ENCODE assay signal across 8 cellular contexts in the genomic region with DNA sequence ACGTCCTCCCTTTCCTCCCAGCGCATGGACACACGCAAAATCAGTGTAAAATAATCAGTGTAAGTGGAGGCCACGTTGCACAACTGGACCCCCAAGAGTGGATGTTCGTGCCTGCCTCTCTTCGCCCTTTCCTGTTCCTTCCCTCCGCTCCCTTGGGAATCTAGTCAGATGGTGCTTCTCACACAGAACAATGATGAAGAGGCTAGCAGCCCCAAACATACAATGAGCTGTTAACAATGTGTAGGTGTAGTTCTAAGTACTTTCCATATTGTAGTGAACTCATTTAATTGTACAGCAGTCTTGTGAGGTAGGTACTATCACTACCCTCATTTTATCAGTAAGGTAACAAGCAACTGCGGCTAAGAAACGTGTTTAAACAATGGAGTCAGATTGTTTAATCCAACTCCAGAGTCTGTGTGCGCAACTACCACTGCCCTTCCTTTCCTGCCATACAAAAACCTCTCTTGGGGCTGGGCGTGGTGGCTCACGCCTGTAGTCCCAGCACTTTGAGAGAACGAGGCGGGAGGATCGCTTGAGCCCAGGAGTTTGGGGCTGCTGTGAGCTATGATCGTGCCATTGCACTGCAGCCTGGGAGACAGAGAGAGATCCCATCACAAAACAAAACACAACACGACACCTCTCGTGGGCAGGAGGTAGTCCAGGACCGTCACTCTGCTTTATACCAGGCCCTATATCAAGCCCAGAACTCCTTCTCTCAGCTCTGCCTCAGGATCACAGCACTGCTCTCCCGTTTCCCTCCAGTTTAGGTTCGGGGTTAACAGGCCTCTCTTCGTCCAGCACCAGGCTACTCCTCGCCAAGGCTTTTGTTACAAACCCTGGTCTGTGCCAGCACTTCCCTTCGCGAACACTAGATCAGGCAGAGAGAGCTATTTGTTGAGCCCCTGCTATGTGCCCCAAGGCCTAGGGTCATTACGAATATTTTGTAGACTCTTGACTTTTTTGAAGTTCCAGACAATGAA. TPM values are rescaled to one million over a fixed set of nuclear protein-coding genes. Genes with fewer than 3 reads are reported as not detected.
DNase-seq lines count a peak whose midpoint lies in the region; ATAC-seq and TF ChIP-seq lines count a peak whose summit lies in the region.

No MANE protein-coding gene starts in this region.

- 77 to 83% methylated on average over 15 to 25 of the region's 26 CpGs for WGBS in endodermal cell (ENCODE audit: insufficient coverage in 1 of 2, insufficient read length in 1 of 2), 2 experiments

- H3K36me3 ChIP-seq in Panc1 (ENCODE audit: control insufficient read depth, insufficient read depth, low read length) (peaks cover 3% of the 10 kb centered on the region; the same call in 1 of the 2 replicates), endodermal cell (ENCODE audit: control insufficient read depth, insufficient read depth, low read length) (no peaks in the 10 kb centered on the region), vagina (no peaks in the 10 kb centered on the region)

- CTCF ChIA-PET in Panc1 (lab: Charles Lee): interaction anchor here (0.5 kb wide), 1 partner anchor 94 kb away, joined by 4 read pairs; no protein-coding TSS in a partner anchor

- no peaks in the 10 kb centered on the region for H3K27me3 ChIP-seq in Panc1 (ENCODE audit: control insufficient read depth, insufficient read depth, low read length)
- no peaks in the 10 kb centered on the region for H3K27me3 ChIP-seq in endodermal cell (ENCODE audit: control insufficient read depth, insufficient read depth, low read length, poor library complexity, severe bottlenecking)
- peaks cover 16% of the 10 kb centered on the region for H3K27me3 ChIP-seq in mononuclear cell (ENCODE audit: insufficient read depth, low read length)
- H3K27me3 ChIP-seq in vagina: no peaks in the 10 kb centered on the region

- H3K4me1 ChIP-seq in Panc1 (ENCODE audit: control insufficient read depth, insufficient read depth, low read length): peaks cover 10% of the 10 kb centered on the region
- no peaks in the 10 kb centered on the region for H3K4me1 ChIP-seq in endodermal cell (ENCODE audit: control insufficient read depth, insufficient read depth, low read length)
- peaks cover 7% of the 10 kb centered on the region for H3K4me1 ChIP-seq in mononuclear cell (ENCODE audit: insufficient read depth, low read length)
- peaks cover 21% of the 10 kb centered on the region for H3K4me1 ChIP-seq in vagina

- H3K4me3 ChIP-seq in Panc1 (ENCODE audit: low read depth in 2 of 2, low read length in 2 of 2) (peak overlapping the region; percentile 92 to 95), endodermal cell (ENCODE audit: low read length) (peak overlapping the region; percentile 81), mononuclear cell (ENCODE audit: low read length) (peak overlapping the region; percentile 51), vagina (peak overlapping the region; percentile 71 to 90)

- peak overlapping the region; percentile 63 for H3K4me3 Mint-ChIP-seq in endodermal cell

- H3K9me3 ChIP-seq in Panc1 (ENCODE audit: control insufficient read depth, insufficient read depth, low read depth, low read length) (no peaks in the 10 kb centered on the region), endodermal cell (ENCODE audit: control insufficient read depth, low read length) (no peaks in the 10 kb centered on the region), mononuclear cell (ENCODE audit: low read depth, low read length) (no peaks in the 10 kb centered on the region), vagina (no peaks in the 10 kb centered on the region)

- POLR2A ChIA-PET in Panc1 (lab: Charles Lee): interaction anchor here (0.6 kb wide), 1 partner anchor 26 kb away, joined by 14 read pairs; no protein-coding TSS in a partner anchor

- in situ Hi-C loops in Panc1 (cut with HindIII; ENCODE audit: low pct_unique_long_range_greater_than_20kb, low sequenced_read_pairs): no loop called here

- DNase-seq in NCI-H524 (lab: John Stamatoyannopoulos, UW): peak; percentile 11 to 50
- no peak for DNase-seq in NCI-H524 treated with DMSO at 0.1 percent for 48 hours (lab: John Stamatoyannopoulos, UW)
- no peak for DNase-seq in Panc1 (ENCODE audit: low read depth, low spot score)
- peak; percentile 59 for DNase-seq in endodermal cell
- no peak for DNase-seq in vagina (ENCODE audit: extremely low spot score in 2 of 2)
- DNase-seq in retina: no peak
- no peak for DNase-seq in posterior cingulate gyrus

- peaks cover 24% of the 10 kb centered on the region for H3K27me3 Mint-ChIP-seq in endodermal cell (ENCODE audit: insufficient read depth)

- H3K9me3 Mint-ChIP-seq in endodermal cell: no peaks in the 10 kb centered on the region

- peaks cover 2% of the 10 kb centered on the region for H3K36me3 Mint-ChIP-seq in endodermal cell (ENCODE audit: low read depth)

- intact Hi-C loops in Panc1 (cut with micrococcal nuclease; ENCODE audit: unreplicated experiment) (loop anchor here (5.0 to 10.0 kb wide), 2 partner anchors 86 to 149 kb away; a partner anchor contains a TSS), vagina (cut with DNase I) (no loop called here), posterior cingulate gyrus (cut with DNase I) (loop anchor here (5.0 kb wide), 1 partner anchor 104 kb away; a partner anchor contains a TSS)

- TF ChIP-seq CTCF in Panc1 (IDR thresholded peaks at IDR 0.05) (no peak), endodermal cell (conservative IDR thresholded peaks at IDR 0.05) (no peak), vagina (IDR thresholded peaks at IDR 0.05) (no peak)

- H3K4me1 Mint-ChIP-seq in endodermal cell: peaks cover 9% of the 10 kb centered on the region

- BruUV-seq in Panc1 (replicated peaks; lab: Mats Ljungman, UMichigan): TSS peak; percentile 69

- no peak for TF ChIP-seq POLR2A in vagina (IDR thresholded peaks at IDR 0.05)

- peak overlapping the region; percentile 56 for H3K27ac Mint-ChIP-seq in endodermal cell

- H3K9ac ChIP-seq in endodermal cell (ENCODE audit: extremely low read depth, low read length, poor library complexity, severe bottlenecking): peak overlapping the region; percentile 66

- peak; percentile 25 for ATAC-seq in Panc1

- peak overlapping the region; percentile 98 for H3K27ac ChIP-seq in Panc1 (ENCODE audit: low read length)
- H3K27ac ChIP-seq in endodermal cell (ENCODE audit: low read depth, low read length): no peak overlapping the region
- peak overlapping the region; percentile 94 for H3K27ac ChIP-seq in vagina

RNA-seq across cellular contexts. Expression of a gene that starts 1.1 kb away (rescaled TPM):
- total RNA-seq in Panc1 (2021; ENCODE audit: unreplicated experiment) (183 TPM), endodermal cell (10 to 100 TPM; 58.0 to 68.0 TPM), mononuclear cell (1.2 TPM), vagina (113 TPM)
- polyA plus RNA-seq in Panc1 (2012; ENCODE audit: insufficient read length): 160 TPM
- polyA plus RNA-seq in endodermal cell (2013, experiment 1 of 2): 30.3 TPM
- 30.2 TPM for polyA plus RNA-seq in endodermal cell (2013, experiment 2 of 2)

Comparison
In these comparisons a context has a peak if more than half of its experiments do, and no peak if none do; other contexts are left out.
1. DNase-seq: peak in NCI-H524 (2 of 2) and endodermal cell (single experiment); none in NCI-H524 treated with DMSO at 0.1 percent for 48 hours (single experiment), Panc1 (single experiment), vagina (0 of 2), retina (single experiment) and posterior cingulate gyrus (0 of 10).
2. RNA of a gene that starts 1.1 kb away (total RNA-seq): 183 TPM in Panc1 (single experiment), 113 TPM in vagina (single experiment) and 58.0 to 68.0 TPM in endodermal cell; 1.2 TPM in mononuclear cell (single experiment); every median in the first group is over 10 times any median in the second.
3. Peak in every context shown above with its lines, with median percentiles within 50 percentile points of each other: H3K4me3 ChIP-seq.